Comparison of ENCODE assay signal across 22 cellular contexts in the genomic region with DNA sequence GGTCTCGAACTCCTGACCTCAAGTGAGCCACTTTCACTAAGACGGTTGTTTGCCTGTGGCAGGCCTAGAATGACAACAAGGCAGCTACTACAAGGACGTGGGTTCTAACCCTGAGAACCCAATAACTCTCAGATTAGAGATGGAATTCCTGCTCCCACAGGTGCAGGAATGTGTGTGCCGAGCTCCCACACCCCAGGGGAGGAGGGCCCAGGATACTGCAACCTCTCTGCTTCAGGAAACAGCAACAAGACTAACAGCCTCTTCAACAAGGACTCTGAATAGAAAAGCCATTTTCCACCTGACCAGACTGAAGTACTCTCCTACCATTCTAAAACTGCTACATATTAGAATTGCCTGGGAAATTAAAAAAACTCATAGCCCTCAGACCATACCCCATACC.
"Had no signal": no experiment of that assay in that cellular context is flagged by ENCODE, and none has a peak within 500 bp of the region (broad histone marks: within the 10 kb centered on the region; RNA-seq: fewer than 3 reads in every experiment).

No MANE protein-coding gene starts in this region.

- H3K9me3 Mint-ChIP-seq: activated CD4-positive, alpha-beta T cell treated with anti-CD3 and anti-CD28 coated beads, Interleukin-2, amount 10 ng/mL, durations not matched to agents 24 days and 14 days; activated naive CD4-positive, alpha-beta T cell treated with anti-CD3 and anti-CD28 coated beads, Interleukin-2, amount 50 U/mL, for 24 hours; activated T-cell treated with anti-CD3 and anti-CD28 coated beads, Interleukin-2, amount 50 U/mL, for 72 hours; immature natural killer cell; naive thymus-derived CD4-positive, alpha-beta T cell; T-helper 2 cell treated with Interferon-gamma antibody and Interleukin-4, amounts not matched to agents 5 μg/mL and 100 μg/mL, for 36 hours had no signal

- DNase-seq: activated CD4-positive, alpha-beta T cell treated with anti-CD3 and anti-CD28 coated beads, Interleukin-2, amount 10 ng/mL, durations not matched to agents 24 days and 14 days; activated CD8-positive, alpha-beta memory T cell treated with anti-CD3 and anti-CD28 coated beads, Interleukin-2, amount 50 U/mL, for 4 hours; activated gamma-delta T cell; activated T-cell treated with anti-CD3 and anti-CD28 coated beads, Interleukin-2, amount 50 U/mL, for 72 hours; cortex of kidney; heart right ventricle; immature natural killer cell; kidney glomerular epithelial cell; left ventricle myocardium inferior; mucosa of descending colon; naive thymus-derived CD4-positive, alpha-beta T cell; ovary; right lobe of liver; small intestine; stimulated activated CD4-positive, alpha-beta T cell treated with anti-CD3 and anti-CD28 coated beads, Interleukin-15, amount 100 ng/mL, for 24 hours; stimulated activated CD4-positive, alpha-beta T cell treated with anti-CD3 and anti-CD28 coated beads, Interleukin-2, amount 100 ng/mL, for 48 hours had no signal

- H3K27ac ChIP-seq: ascending aorta, breast epithelium, heart right ventricle, left ventricle myocardium inferior, ovary, right lobe of liver had no signal

- H3K9me3 ChIP-seq: ascending aorta, breast epithelium, gastroesophageal sphincter, heart right ventricle, left ventricle myocardium inferior, mucosa of descending colon, ovary, right lobe of liver had no signal

- H3K27me3 ChIP-seq: ascending aorta, breast epithelium, gastroesophageal sphincter, heart right ventricle, ovary, right lobe of liver had no signal

- H3K27me3 Mint-ChIP-seq: activated CD4-positive, alpha-beta T cell treated with anti-CD3 and anti-CD28 coated beads, Interleukin-2, amount 10 ng/mL, durations not matched to agents 24 days and 14 days; activated naive CD4-positive, alpha-beta T cell treated with anti-CD3 and anti-CD28 coated beads, Interleukin-2, amount 50 U/mL, for 24 hours; naive thymus-derived CD4-positive, alpha-beta T cell had no signal

- H3K4me3 Mint-ChIP-seq: activated CD4-positive, alpha-beta T cell treated with anti-CD3 and anti-CD28 coated beads, Interleukin-2, amount 10 ng/mL, durations not matched to agents 24 days and 14 days; activated naive CD4-positive, alpha-beta T cell treated with anti-CD3 and anti-CD28 coated beads, Interleukin-2, amount 50 U/mL, for 24 hours; activated T-cell treated with anti-CD3 and anti-CD28 coated beads, Interleukin-2, amount 50 U/mL, for 72 hours; immature natural killer cell; naive thymus-derived CD4-positive, alpha-beta T cell; T-helper 2 cell treated with Interferon-gamma antibody and Interleukin-4, amounts not matched to agents 5 μg/mL and 100 μg/mL, for 36 hours had no signal

- H3K27ac Mint-ChIP-seq: activated naive CD4-positive, alpha-beta T cell treated with anti-CD3 and anti-CD28 coated beads, Interleukin-2, amount 50 U/mL, for 24 hours; activated T-cell treated with anti-CD3 and anti-CD28 coated beads, Interleukin-2, amount 50 U/mL, for 72 hours; immature natural killer cell; naive thymus-derived CD4-positive, alpha-beta T cell; T-helper 2 cell treated with Interferon-gamma antibody and Interleukin-4, amounts not matched to agents 5 μg/mL and 100 μg/mL, for 36 hours had no signal

- ATAC-seq: activated T-cell treated with anti-CD3 and anti-CD28 coated beads, Interleukin-2, amount 50 U/mL, for 72 hours; esophagus mucosa; gastroesophageal sphincter; heart right ventricle; mucosa of descending colon; naive thymus-derived CD4-positive, alpha-beta T cell; right lobe of liver had no signal

- H3K4me3 ChIP-seq: ascending aorta, breast epithelium, gastroesophageal sphincter, heart right ventricle, left ventricle myocardium inferior, mucosa of descending colon, ovary, right lobe of liver had no signal

- H3K36me3 ChIP-seq: breast epithelium, ovary had no signal
